In genomic region chr5:179123109-179123426, GRCh38 we compare ENCODE assay signal across 21 cellular contexts.
"Had no signal": no experiment of that assay in that cellular context is flagged by ENCODE, and none has a peak within 500 bp of the region (broad histone marks: within the 10 kb centered on the region; RNA-seq: fewer than 3 reads in every experiment).

No MANE protein-coding gene starts in this region.

- FAIRE-seq: islet of Langerhans had no signal

- H3K27ac ChIP-seq: colonic mucosa, neural progenitor cell, ovary, sigmoid colon, tibial nerve, WERI-Rb-1 had no signal

- H3K36me3 ChIP-seq: colonic mucosa, neural progenitor cell, ovary, sigmoid colon, WERI-Rb-1 had no signal

- ATAC-seq: mucosa of descending colon; naive thymus-derived CD4-positive, alpha-beta T cell had no signal

- H3K9ac ChIP-seq: neural progenitor cell had no signal

- H3K9me3 ChIP-seq: colonic mucosa, ovary, sigmoid colon had no signal

- H3K4me1 ChIP-seq: colonic mucosa, neural progenitor cell, sigmoid colon, tibial nerve had no signal

- H3K27me3 ChIP-seq: colonic mucosa, neural progenitor cell, ovary, sigmoid colon, tibial nerve had no signal

- H3K4me2 ChIP-seq: neural progenitor cell had no signal

- H3K4me3 ChIP-seq: colonic mucosa, mucosa of descending colon, neural progenitor cell, ovary, sigmoid colon, tibial nerve had no signal

- H2AFZ ChIP-seq: neural progenitor cell had no signal

- DNase-seq: activated CD4-positive, alpha-beta T cell treated with anti-CD3 and anti-CD28 coated beads, Interleukin-2, amount 50 U/mL, for 4 hours; activated naive CD4-positive, alpha-beta T cell treated with Interleukin-2 at 50 U/mL for 16 hours; activated naive CD8-positive, alpha-beta T cell treated with anti-CD3 and anti-CD28 coated beads, Interleukin-2, amount 10 ng/mL, durations not matched to agents 7 days and 5 days; amygdala; central memory CD4-positive, alpha-beta T cell; erythroblast; foreskin melanocyte; glutamatergic neuron; hippocampal formation; mucosa of descending colon; ovary; sigmoid colon; stimulated activated naive CD4-positive, alpha-beta T cell; substantia nigra; SW 1271; WERI-Rb-1 had no signal
